Comparison of ENCODE assay signal across 8 cellular contexts in genomic region chr16:87764600-87765472, GRCh38. TPM values are rescaled to one million over a fixed set of nuclear protein-coding genes. Genes with fewer than 3 reads are reported as not detected.
DNase-seq lines count a peak whose midpoint lies in the region; ATAC-seq and TF ChIP-seq lines count a peak whose summit lies in the region.

No MANE protein-coding gene starts in this region.

- no peaks in the 10 kb centered on the region for H3K9me3 Mint-ChIP-seq in activated T-helper 1 cell treated with anti-CD3 and anti-CD28 coated beads, Interleukin-12 subunit alpha, Interleukin-12 subunit beta, Interleukin-2, Interleukin-4 antibody, amounts not matched to agents 30 ng/mL and 10 ng/mL and 1 ng/mL, durations not matched to agents 14 hours and 24 hours and 36 hours

- H3K4me3 ChIP-seq in GM08714 (ENCODE audit: low read length) (peak overlapping the region; percentile 88), iPS-20b (ENCODE audit: low read length) (peak overlapping the region; percentile 99), thoracic aorta (peak overlapping the region; percentile 93)

- H3K9me3 ChIP-seq in iPS-20b (ENCODE audit: insufficient read depth, low read depth, low read length) (no peaks in the 10 kb centered on the region), thoracic aorta (no peaks in the 10 kb centered on the region)

- H3K27me3 ChIP-seq in iPS-20b (ENCODE audit: insufficient read depth, low read length) (no peaks in the 10 kb centered on the region), thoracic aorta (replicated peaks; ENCODE audit: insufficient read depth) (no peaks in the 10 kb centered on the region)

- TF ChIP-seq CTCF in thoracic aorta (IDR thresholded peaks at IDR 0.05): no peak

- peaks cover 25% of the 10 kb centered on the region for H3K36me3 Mint-ChIP-seq in activated T-helper 1 cell treated with anti-CD3 and anti-CD28 coated beads, Interleukin-12 subunit alpha, Interleukin-12 subunit beta, Interleukin-2, Interleukin-4 antibody, amounts not matched to agents 30 ng/mL and 10 ng/mL and 1 ng/mL, durations not matched to agents 14 hours and 24 hours and 36 hours (ENCODE audit: low read depth)

- 0 out of 2 replicates have a peak, but pooled peaks cover 2% of the 10 kb centered on the region for H3K4me1 ChIP-seq in iPS-20b (ENCODE audit: insufficient read depth, low read length)
- peaks cover 12 to 25% of the 10 kb centered on the region in 2 donors for H3K4me1 ChIP-seq in thoracic aorta (ENCODE audit: control insufficient read depth in 1 of 2, low read depth in 2 of 2)

- DNase-seq in activated T-helper 1 cell treated with anti-CD3 and anti-CD28 coated beads, Interleukin-12 subunit alpha, Interleukin-12 subunit beta, Interleukin-2, Interleukin-4 antibody, amounts not matched to agents 30 ng/mL and 10 ng/mL and 1 ng/mL, durations not matched to agents 14 hours and 24 hours and 36 hours (ENCODE audit: low spot score): no peak
- DNase-seq in thoracic aorta (ENCODE audit: low spot score) (no peak), islet precursor cell (no peak), SW 1271 (lab: John Stamatoyannopoulos, UW) (no peak)

- H3K4me1 Mint-ChIP-seq in activated T-helper 1 cell treated with anti-CD3 and anti-CD28 coated beads, Interleukin-12 subunit alpha, Interleukin-12 subunit beta, Interleukin-2, Interleukin-4 antibody, amounts not matched to agents 30 ng/mL and 10 ng/mL and 1 ng/mL, durations not matched to agents 14 hours and 24 hours and 36 hours (ENCODE audit: low read depth): peaks cover 30% of the 10 kb centered on the region

- peak overlapping the region; percentile 100 for H3K4me3 Mint-ChIP-seq in activated T-helper 1 cell treated with anti-CD3 and anti-CD28 coated beads, Interleukin-12 subunit alpha, Interleukin-12 subunit beta, Interleukin-2, Interleukin-4 antibody, amounts not matched to agents 30 ng/mL and 10 ng/mL and 1 ng/mL, durations not matched to agents 14 hours and 24 hours and 36 hours

- intact Hi-C loops in activated T-helper 1 cell treated with anti-CD3 and anti-CD28 coated beads, Interleukin-12 subunit alpha, Interleukin-12 subunit beta, Interleukin-2, Interleukin-4 antibody, amounts not matched to agents 30 ng/mL and 10 ng/mL and 1 ng/mL, durations not matched to agents 14 hours and 24 hours and 36 hours (cut with micrococcal nuclease): loop anchor here (1.0 to 10.0 kb wide), 3 partner anchors 186 to 1210 kb away; partner anchors contain the start of genes BANP, C16orf95 and MTHFSD

- H3K27me3 Mint-ChIP-seq in activated T-helper 1 cell treated with anti-CD3 and anti-CD28 coated beads, Interleukin-12 subunit alpha, Interleukin-12 subunit beta, Interleukin-2, Interleukin-4 antibody, amounts not matched to agents 30 ng/mL and 10 ng/mL and 1 ng/mL, durations not matched to agents 14 hours and 24 hours and 36 hours (ENCODE audit: insufficient read depth): peaks cover 1% of the 10 kb centered on the region

- H3K27ac ChIP-seq in iPS-20b (ENCODE audit: low read length) (no peak overlapping the region), thoracic aorta (peak overlapping the region in 1 of 2 donors; percentile 87)

- peak; percentile 5 for ATAC-seq in HG03045 (IDR thresholded peaks at IDR 0.05; ENCODE audit: unreplicated experiment)
- no peak for ATAC-seq in thoracic aorta (ENCODE audit: insufficient number of reproducible peaks, low FRiP score, low read depth)
- ATAC-seq in GM18870 (IDR thresholded peaks at IDR 0.05; ENCODE audit: unreplicated experiment): no peak

- peak overlapping the region; percentile 92 for H3K9ac ChIP-seq in iPS-20b (ENCODE audit: low read depth, low read length)

- H3K27ac Mint-ChIP-seq in activated T-helper 1 cell treated with anti-CD3 and anti-CD28 coated beads, Interleukin-12 subunit alpha, Interleukin-12 subunit beta, Interleukin-2, Interleukin-4 antibody, amounts not matched to agents 30 ng/mL and 10 ng/mL and 1 ng/mL, durations not matched to agents 14 hours and 24 hours and 36 hours: peak overlapping the region; percentile 89

- peaks cover 42% of the 10 kb centered on the region for H3K36me3 ChIP-seq in iPS-20b (ENCODE audit: insufficient read depth, low read depth, low read length)
- peaks cover 6% of the 10 kb centered on the region for H3K36me3 ChIP-seq in thoracic aorta

RNA-seq across cellular contexts. Expression of gene KLHDC4, which starts 0.9 kb away (rescaled TPM):
- total RNA-seq in activated T-helper 1 cell treated with anti-CD3 and anti-CD28 coated beads, Interleukin-12 subunit alpha, Interleukin-12 subunit beta, Interleukin-2, Interleukin-4 antibody, amounts not matched to agents 30 ng/mL and 10 ng/mL and 1 ng/mL, durations not matched to agents 14 hours and 24 hours and 36 hours: 85.6 and 93.7 TPM in 2 replicates
- total RNA-seq in thoracic aorta: 10 to 100 TPM; 33.4 to 61.4 TPM
